ENCODE assay signal across 18 cellular contexts in the genomic region with DNA sequence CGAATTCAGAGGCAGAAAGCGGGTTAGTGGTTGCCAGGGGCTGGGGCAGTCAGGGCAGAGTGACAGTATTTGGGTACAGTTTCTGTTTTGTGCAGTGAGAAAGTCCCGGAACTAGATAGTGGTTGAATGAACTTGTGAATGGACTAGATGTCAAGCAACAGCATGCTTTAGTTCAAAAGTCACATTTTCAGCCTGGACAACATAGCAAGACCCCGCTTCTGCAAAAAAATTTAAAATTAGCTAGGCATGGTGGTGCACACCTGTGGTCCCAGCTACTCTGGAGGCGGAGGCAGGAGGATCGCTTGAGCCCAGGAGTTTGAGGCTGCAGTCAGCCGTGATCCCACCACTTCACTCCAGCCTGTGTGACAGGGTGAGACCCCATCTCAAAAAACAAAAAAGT. TPM values are rescaled to one million over a fixed set of nuclear protein-coding genes. Genes with fewer than 3 reads are reported as not detected.
A peak's percentile ranks its signal among the peaks of the same experiment; 100 is the strongest.
DNase-seq lines count a peak whose midpoint lies in the region; ATAC-seq and TF ChIP-seq lines count a peak whose summit lies in the region.
"Had no signal": no experiment of that assay in that cellular context is flagged by ENCODE, and none has a peak within 500 bp of the region (broad histone marks: within the 10 kb centered on the region; RNA-seq: fewer than 3 reads in every experiment).

No MANE protein-coding gene starts in this region.

- TF ChIP-seq CTCF in upper lobe of left lung (IDR thresholded peaks at IDR 0.05) (no peak), colonic mucosa (IDR thresholded peaks at IDR 0.05) (no peak)

- H3K4me3 Mint-ChIP-seq in T-cell: peak overlapping the region in 1 of 3 donors; percentile 87
- H3K4me3 Mint-ChIP-seq in immature natural killer cell: peak overlapping the region; percentile 60 to 99 (median 75)
- H3K4me3 Mint-ChIP-seq: activated B cell treated with CpG ODN at 0.5 μM for 24 hours, nephron had no signal

- H3K4me1 ChIP-seq in upper lobe of left lung (peaks cover 87 to 94% (median 93%) of the 10 kb centered on the region in 4 donors), colonic mucosa (peaks cover 56% of the 10 kb centered on the region)

- H3K27ac Mint-ChIP-seq in activated naive CD4-positive, alpha-beta T cell treated with anti-CD3 and anti-CD28 coated beads, Interleukin-2, amount 50 U/mL, for 72 hours: peak overlapping the region; percentile 25 to 100
- H3K27ac Mint-ChIP-seq in T-cell (peak overlapping the region; percentile 72 to 83), immature natural killer cell (peak overlapping the region; percentile 47 to 99 (median 91))
- H3K27ac Mint-ChIP-seq: activated B cell treated with CpG ODN at 0.5 μM for 24 hours had no signal

- no peaks in the 10 kb centered on the region for H3K9me3 Mint-ChIP-seq in activated naive CD4-positive, alpha-beta T cell treated with anti-CD3 and anti-CD28 coated beads, Interleukin-2, amount 50 U/mL, for 72 hours
- H3K9me3 Mint-ChIP-seq in T-cell (no peaks in the 10 kb centered on the region), immature natural killer cell (no peaks in the 10 kb centered on the region)
- H3K9me3 Mint-ChIP-seq: activated B cell treated with CpG ODN at 0.5 μM for 24 hours, nephron had no signal

- no peaks in the 10 kb centered on the region for H3K27me3 Mint-ChIP-seq in T-cell
- H3K27me3 Mint-ChIP-seq in immature natural killer cell (ENCODE audit: low read depth in 3 of 3): peaks cover 9 to 26% (median 18%) of the 10 kb centered on the region in 3 donors
- H3K27me3 Mint-ChIP-seq: activated B cell treated with CpG ODN at 0.5 μM for 24 hours had no signal

- POLR2A ChIA-PET in T-cell (lab: Charles Lee): no interaction called here

- TF ChIP-seq POLR2A in upper lobe of left lung (IDR thresholded peaks at IDR 0.05): no peak

- no peaks in the 10 kb centered on the region for H3K9me3 ChIP-seq in upper lobe of left lung
- H3K9me3 ChIP-seq in colonic mucosa: no peaks in the 10 kb centered on the region

- intact Hi-C loops in colonic mucosa (cut with DNase I): no loop called here

- WGBS in upper lobe of left lung, 2 donors: 78 to 91% methylated on average over 4 to 7 of the region's 7 CpGs

- CTCF ChIA-PET in T-cell (lab: Charles Lee): no interaction called here

- H3K4me3 ChIP-seq in upper lobe of left lung: no peak overlapping the region
- no peak overlapping the region for H3K4me3 ChIP-seq in colonic mucosa

- ATAC-seq in activated naive CD4-positive, alpha-beta T cell treated with anti-CD3 and anti-CD28 coated beads, Interleukin-2, amount 50 U/mL, for 72 hours: no peak
- ATAC-seq in T-cell (replicated peaks in 1 of 4) (no peak), upper lobe of left lung (ENCODE audit: low FRiP score in 2 of 2) (no peak), HG02798 (IDR thresholded peaks at IDR 0.05; ENCODE audit: poor library complexity, unreplicated experiment) (no peak)

- peaks cover 65 to 78% (median 72%) of the 10 kb centered on the region in 3 donors for H3K4me1 Mint-ChIP-seq in T-cell
- peaks cover 73 to 80% of the 10 kb centered on the region in 2 donors for H3K4me1 Mint-ChIP-seq in immature natural killer cell

- H3K36me3 Mint-ChIP-seq in activated naive CD4-positive, alpha-beta T cell treated with anti-CD3 and anti-CD28 coated beads, Interleukin-2, amount 50 U/mL, for 72 hours: peaks cover 9 to 15% of the 10 kb centered on the region in 2 donors
- H3K36me3 Mint-ChIP-seq in T-cell (no peaks in the 10 kb centered on the region), immature natural killer cell (peaks cover 0 to 4% (median 4%) of the 10 kb centered on the region in 3 donors)

- H3K36me3 ChIP-seq in upper lobe of left lung (peaks cover 0 to 28% (median 22%) of the 10 kb centered on the region in 4 donors), colonic mucosa (no peaks in the 10 kb centered on the region)

- peak overlapping the region in 3 of 4 donors; percentile 66 to 98 (median 96) for H3K27ac ChIP-seq in upper lobe of left lung
- no peak overlapping the region for H3K27ac ChIP-seq in colonic mucosa

- no peak for TF ChIP-seq EP300 in upper lobe of left lung (IDR thresholded peaks at IDR 0.05)

- no peak overlapping the region for H3K9ac ChIP-seq in colonic mucosa (ENCODE audit: low read depth in 2 of 2, low read length in 2 of 2)

- H3K27me3 ChIP-seq in upper lobe of left lung (no peaks in the 10 kb centered on the region), colonic mucosa (no peaks in the 10 kb centered on the region)

- no peak for DNase-seq in activated naive CD4-positive, alpha-beta T cell treated with anti-CD3 and anti-CD28 coated beads, Interleukin-2, amount 50 U/mL, for 72 hours (ENCODE audit: low spot score in 2 of 2)
- DNase-seq in activated naive CD4-positive, alpha-beta T cell (lab: John Stamatoyannopoulos, UW): no peak
- DNase-seq in T-cell (no peak), immature natural killer cell (peak in 2 of 3 donors; percentile 49 to 52), upper lobe of left lung (no peak), colonic mucosa (no peak), NCI-H146 (lab: John Stamatoyannopoulos, UW) (no peak)
- DNase-seq: activated B cell treated with CpG ODN at 0.5 μM for 24 hours; activated CD8-positive, alpha-beta memory T cell treated with anti-CD3 and anti-CD28 coated beads, Interleukin-2, amount 50 U/mL, for 4 hours; AML-193; DMS 273 treated with DMSO at 0.1 percent for 48 hours; glutamatergic neuron; KG1; NCI-H2029 treated with DMSO at 0.1 percent for 48 hours; retina; substantia nigra had no signal

RNA-seq across cellular contexts. Expression of a gene that starts 8.4 kb away (rescaled TPM):
- 10 to 100 TPM; 76.4 to 85.5 TPM for total RNA-seq in activated naive CD4-positive, alpha-beta T cell treated with anti-CD3 and anti-CD28 coated beads, Interleukin-2, amount 50 U/mL, for 72 hours
- 10 to 100 TPM; 50.1 to 96.1 (median 84.1) TPM for total RNA-seq in T-cell
- 10 to 100 TPM in 1 of 3 donors, 1 to 10 TPM in 1, under 1 TPM in 1; 0.98 to 22.8 (median 4.3) TPM for polyA plus RNA-seq in immature natural killer cell
- total RNA-seq in upper lobe of left lung: 100 to 1,000 TPM in 4 of 6 donors, 10 to 100 TPM in 2; 49.6 to 175 (median 110) TPM
- total RNA-seq in colonic mucosa: 10 to 100 TPM; 49.3 to 99.4 TPM

RNA-seq across cellular contexts. Expression of a gene that starts 54.6 kb away (rescaled TPM):
- 10 to 100 TPM; 56.6 to 79.5 TPM for total RNA-seq in activated naive CD4-positive, alpha-beta T cell treated with anti-CD3 and anti-CD28 coated beads, Interleukin-2, amount 50 U/mL, for 72 hours
- total RNA-seq in T-cell (10 to 100 TPM; 76.3 to 99.0 (median 92.4) TPM), upper lobe of left lung (10 to 100 TPM; 64.1 to 89.1 (median 72.1) TPM), colonic mucosa (100 to 1,000 TPM in 1 of 2 donors, 10 to 100 TPM in 1; 66.2 to 104 TPM)
- polyA plus RNA-seq in immature natural killer cell: 10 to 100 TPM in 2 of 3 donors, 1 to 10 TPM in 1; 3.9 to 46.0 (median 15.9) TPM

Comparison
In these comparisons a context has a peak if more than half of its experiments do, and no peak if none do; other contexts are left out.
1. DNase-seq: peak in immature natural killer cell (2 of 3); none in activated naive CD4-positive, alpha-beta T cell treated with anti-CD3 and anti-CD28 coated beads, Interleukin-2, amount 50 U/mL, for 72 hours (0 of 2), activated naive CD4-positive, alpha-beta T cell (0 of 4), T-cell (0 of 34), upper lobe of left lung (0 of 2), colonic mucosa (single experiment) and NCI-H146 (single experiment).
2. Peak in every context shown above with its lines, with median percentiles within 50 percentile points of each other: H3K27ac Mint-ChIP-seq.